Comparison of ENCODE assay signal across 10 cellular contexts in genomic region chr17:79831367-79832210, GRCh38. TPM values are rescaled to one million over a fixed set of nuclear protein-coding genes. Genes with fewer than 3 reads are reported as not detected.
DNase-seq lines count a peak whose midpoint lies in the region; ATAC-seq lines count a peak whose summit lies in the region.
"Had no signal": no experiment of that assay in that cellular context is flagged by ENCODE, and none has a peak within 500 bp of the region (broad histone marks: within the 10 kb centered on the region; RNA-seq: fewer than 3 reads in every experiment).

No MANE protein-coding gene starts in this region.

- DNase-seq in caudate nucleus (lab: John Stamatoyannopoulos, UW) (peak in 57 of 61 donors; percentile 32 to 87 (median 71)), iris pigment epithelial cell (ENCODE audit: low read depth) (peak; percentile 24), sciatic nerve (ENCODE audit: low spot score) (peak; percentile 91), epidermal melanocyte (ENCODE audit: insufficient read length, low spot score) (no peak), NOMO-1 treated with DMSO at 0.1 percent for 48 hours (lab: John Stamatoyannopoulos, UW; ENCODE audit: unreplicated experiment) (no peak)
- DNase-seq in activated CD4-positive, alpha-beta memory T cell treated with anti-CD3 and anti-CD28 coated beads, Interleukin-2, amount 10 ng/mL, durations not matched to agents 7 days and 5 days = no peak
- DNase-seq in activated CD8-positive, alpha-beta memory T cell treated with anti-CD3 and anti-CD28 coated beads, Interleukin-2, amount 50 U/mL, for 4 hours = no peak
- DNase-seq: effector memory CD4-positive, alpha-beta T cell; stimulated activated CD4-positive, alpha-beta T cell treated with anti-CD3 and anti-CD28 coated beads, Interleukin-1b, Interleukin-23, amount 100 ng/mL, for 48 hours had no signal

- no peaks in the 10 kb centered on the region for H3K36me3 ChIP-seq in HUES64 (ENCODE audit: insufficient read depth, low read length)

- no peaks in the 10 kb centered on the region for H3K9me3 Mint-ChIP-seq in activated CD4-positive, alpha-beta memory T cell treated with anti-CD3 and anti-CD28 coated beads, Interleukin-2, amount 10 ng/mL, durations not matched to agents 7 days and 5 days

- CTCF ChIA-PET in activated CD4-positive, alpha-beta memory T cell treated with anti-CD3 and anti-CD28 coated beads, Interleukin-2, amount 10 ng/mL, durations not matched to agents 7 days and 5 days (lab: Charles Lee) = no interaction called here

- peak; percentile 82 for ATAC-seq in sciatic nerve

- H3K9ac ChIP-seq in HUES64 (ENCODE audit: low read depth, low read length) = no peak overlapping the region

- peaks cover 33% of the 10 kb centered on the region for H3K4me1 ChIP-seq in HUES64 (ENCODE audit: insufficient read depth, low read length)

- peaks cover 97% of the 10 kb centered on the region for H3K27me3 ChIP-seq in HUES64 (ENCODE audit: insufficient read depth, low read length)

- H3K27ac Mint-ChIP-seq in activated CD4-positive, alpha-beta memory T cell treated with anti-CD3 and anti-CD28 coated beads, Interleukin-2, amount 10 ng/mL, durations not matched to agents 7 days and 5 days = no peak overlapping the region

- peaks cover 24% of the 10 kb centered on the region for H3K36me3 Mint-ChIP-seq in activated CD4-positive, alpha-beta memory T cell treated with anti-CD3 and anti-CD28 coated beads, Interleukin-2, amount 10 ng/mL, durations not matched to agents 7 days and 5 days (ENCODE audit: low read depth)

- H3K4me3 ChIP-seq in HUES64 (ENCODE audit: low read length) = peak overlapping the region; percentile 43

- no peak overlapping the region for H3K4me3 Mint-ChIP-seq in activated CD4-positive, alpha-beta memory T cell treated with anti-CD3 and anti-CD28 coated beads, Interleukin-2, amount 10 ng/mL, durations not matched to agents 7 days and 5 days

- WGBS in HUES64 = 8% methylated on average over 27 of the region's 30 CpGs

- POLR2A ChIA-PET in activated CD4-positive, alpha-beta memory T cell treated with anti-CD3 and anti-CD28 coated beads, Interleukin-2, amount 10 ng/mL, durations not matched to agents 7 days and 5 days (lab: Charles Lee) = interaction anchor here (1.5 kb wide), 1 partner anchor 19 kb away, joined by 3 read pairs; no protein-coding TSS in a partner anchor

- intact Hi-C loops in sciatic nerve (cut with DNase I) = no loop called here

- peaks cover 21% of the 10 kb centered on the region for H3K4me1 Mint-ChIP-seq in activated CD4-positive, alpha-beta memory T cell treated with anti-CD3 and anti-CD28 coated beads, Interleukin-2, amount 10 ng/mL, durations not matched to agents 7 days and 5 days

- no peaks in the 10 kb centered on the region for H3K9me3 ChIP-seq in HUES64 (ENCODE audit: insufficient read depth, low read depth, low read length)

- no peak overlapping the region for H3K27ac ChIP-seq in HUES64 (ENCODE audit: low read depth, low read length)
- H3K27ac ChIP-seq in caudate nucleus (ENCODE audit: low read depth, low read length) = peak overlapping the region; percentile 54

- H3K27me3 Mint-ChIP-seq in activated CD4-positive, alpha-beta memory T cell treated with anti-CD3 and anti-CD28 coated beads, Interleukin-2, amount 10 ng/mL, durations not matched to agents 7 days and 5 days = peaks cover 10% of the 10 kb centered on the region

RNA-seq across cellular contexts. Expression of gene CBX4, which starts 7.7 kb away (rescaled TPM):
- 2.3 TPM for polyA plus RNA-seq in HUES64 (2013, experiment 1 of 2)
- polyA plus RNA-seq in HUES64 (2013, experiment 2 of 2) = 2.5 TPM
- total RNA-seq in sciatic nerve = 16.8 TPM
- total RNA-seq in activated CD4-positive, alpha-beta memory T cell treated with anti-CD3 and anti-CD28 coated beads, Interleukin-2, amount 10 ng/mL, durations not matched to agents 7 days and 5 days = 10 to 100 TPM; 34.4 to 36.5 TPM

RNA-seq across cellular contexts. Expression of gene CBX8, which starts 34.7 kb away (rescaled TPM):
- polyA plus RNA-seq in HUES64 (2013, experiment 1 of 2) = 1.1 TPM
- polyA plus RNA-seq in HUES64 (2013, experiment 2 of 2) = 3.0 TPM
- 2.0 TPM for total RNA-seq in sciatic nerve
- total RNA-seq in activated CD4-positive, alpha-beta memory T cell treated with anti-CD3 and anti-CD28 coated beads, Interleukin-2, amount 10 ng/mL, durations not matched to agents 7 days and 5 days = 1 to 10 TPM; 5.7 to 6.7 TPM

RNA-seq across cellular contexts. Expression of gene CBX2, which starts 53.6 kb away (rescaled TPM):
- polyA plus RNA-seq in HUES64 (2013, experiment 1 of 2) = 52.5 TPM
- 62.4 TPM for polyA plus RNA-seq in HUES64 (2013, experiment 2 of 2)
- 4.7 TPM for total RNA-seq in sciatic nerve
- total RNA-seq in activated CD4-positive, alpha-beta memory T cell treated with anti-CD3 and anti-CD28 coated beads, Interleukin-2, amount 10 ng/mL, durations not matched to agents 7 days and 5 days = 1 to 10 TPM; 1.7 to 2.0 TPM

Comparison
In these comparisons a context has a peak if more than half of its experiments do, and no peak if none do; other contexts are left out.
1. DNase-seq: peak in caudate nucleus (57 of 61), iris pigment epithelial cell (single experiment) and sciatic nerve (single experiment); none in activated CD4-positive, alpha-beta memory T cell treated with anti-CD3 and anti-CD28 coated beads, Interleukin-2, amount 10 ng/mL, durations not matched to agents 7 days and 5 days (single experiment), activated CD8-positive, alpha-beta memory T cell treated with anti-CD3 and anti-CD28 coated beads, Interleukin-2, amount 50 U/mL, for 4 hours (single experiment), epidermal melanocyte (single experiment) and NOMO-1 treated with DMSO at 0.1 percent for 48 hours (single experiment).